Comparison of ENCODE assay signal across 2 cellular contexts in the genomic region with DNA sequence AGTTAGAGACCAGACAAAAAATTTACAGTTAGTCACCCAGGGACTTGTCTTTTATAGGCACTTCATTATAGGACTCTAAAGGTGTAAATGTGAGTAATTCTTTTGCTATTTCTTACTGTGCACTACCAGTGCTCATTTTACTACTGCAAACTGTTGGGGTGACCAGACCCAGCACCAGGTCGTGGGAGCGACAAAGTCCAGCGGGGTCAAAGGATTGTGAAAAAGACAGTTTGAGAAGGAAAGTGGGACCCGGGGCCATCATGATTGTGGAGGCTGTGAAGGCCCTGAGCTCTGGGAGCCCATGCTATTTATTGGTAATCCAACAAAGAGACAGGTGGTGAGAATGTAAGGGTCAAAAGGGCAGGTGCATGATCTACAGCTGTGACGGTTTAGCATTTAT. TPM values are rescaled to one million over a fixed set of nuclear protein-coding genes. Genes with fewer than 3 reads are reported as not detected.
"Had no signal": no experiment of that assay in that cellular context is flagged by ENCODE, and none has a peak within 500 bp of the region (broad histone marks: within the 10 kb centered on the region; RNA-seq: fewer than 3 reads in every experiment).

No MANE protein-coding gene starts in this region.

RNA-seq across cellular contexts. Expression of gene CT45A1, which starts 21.2 kb away (rescaled TPM):
- total RNA-seq: G401, GM12878 had no signal

RNA-seq across cellular contexts. Expression of gene CT45A3, which starts 33.3 kb away (rescaled TPM):
- total RNA-seq: GM12878 had no signal
- polyA plus RNA-seq: GM12878 had no signal

RNA-seq across cellular contexts. Expression of gene CT45A5, which starts 50.6 kb away (rescaled TPM):
- total RNA-seq: GM12878 had no signal
